ENCODE assay signal across 28 cellular contexts in genomic region chr17:13158511-13159240, GRCh38.
"Had no signal": no experiment of that assay in that cellular context is flagged by ENCODE, and none has a peak within 500 bp of the region (broad histone marks: within the 10 kb centered on the region; RNA-seq: fewer than 3 reads in every experiment).

No MANE protein-coding gene starts in this region.

- H3K27me3 Mint-ChIP-seq: activated B cell treated with CpG ODN at 0.5 μM for 24 hours; activated CD4-positive, alpha-beta T cell treated with anti-CD3 and anti-CD28 coated beads, Interleukin-2, amount 10 ng/mL, durations not matched to agents 24 days and 14 days; activated CD8-positive, alpha-beta memory T cell treated with anti-CD3 and anti-CD28 coated beads, Interleukin-2, amount 10 ng/mL, durations not matched to agents 7 days and 5 days; activated naive CD4-positive, alpha-beta T cell treated with anti-CD3 and anti-CD28 coated beads, Interleukin-2, amount 50 U/mL, for 24 hours; activated T-cell treated with anti-CD3 and anti-CD28 coated beads, Interleukin-2, amount 50 U/mL, for 24 hours; brain; T-cell had no signal

- H3K9me3 ChIP-seq: ascending aorta had no signal

- H3K4me3 ChIP-seq: ascending aorta, cardiac muscle cell had no signal

- FAIRE-seq: TTC549 had no signal

- H3K4me1 ChIP-seq: ascending aorta had no signal

- H3K4me1 Mint-ChIP-seq: activated B cell treated with CpG ODN at 0.5 μM for 24 hours; activated CD4-positive, alpha-beta T cell treated with anti-CD3 and anti-CD28 coated beads, Interleukin-2, amount 10 ng/mL, durations not matched to agents 24 days and 14 days; activated CD8-positive, alpha-beta memory T cell treated with anti-CD3 and anti-CD28 coated beads, Interleukin-2, amount 10 ng/mL, durations not matched to agents 7 days and 5 days; activated naive CD4-positive, alpha-beta T cell treated with anti-CD3 and anti-CD28 coated beads, Interleukin-2, amount 50 U/mL, for 24 hours; brain; T-cell had no signal

- H3K27ac Mint-ChIP-seq: activated B cell treated with CpG ODN at 0.5 μM for 24 hours; activated CD4-positive, alpha-beta T cell treated with anti-CD3 and anti-CD28 coated beads, Interleukin-2, amount 10 ng/mL, durations not matched to agents 24 days and 14 days; activated CD8-positive, alpha-beta memory T cell treated with anti-CD3 and anti-CD28 coated beads, Interleukin-2, amount 10 ng/mL, durations not matched to agents 7 days and 5 days; activated naive CD4-positive, alpha-beta T cell treated with anti-CD3 and anti-CD28 coated beads, Interleukin-2, amount 50 U/mL, for 24 hours; activated T-cell treated with anti-CD3 and anti-CD28 coated beads, Interleukin-2, amount 50 U/mL, for 24 hours; activated T-helper 1 cell treated with anti-CD3 and anti-CD28 coated beads, Interleukin-12 subunit alpha, Interleukin-12 subunit beta, Interleukin-2, Interleukin-4 antibody, amounts not matched to agents 30 ng/mL and 10 ng/mL and 1 ng/mL, durations not matched to agents 14 hours and 24 hours and 36 hours; brain; T-cell had no signal

- H3K36me3 Mint-ChIP-seq: activated CD8-positive, alpha-beta memory T cell treated with anti-CD3 and anti-CD28 coated beads, Interleukin-2, amount 10 ng/mL, durations not matched to agents 7 days and 5 days; activated naive CD4-positive, alpha-beta T cell treated with anti-CD3 and anti-CD28 coated beads, Interleukin-2, amount 50 U/mL, for 24 hours; brain; T-cell had no signal

- H3K36me3 ChIP-seq: ascending aorta, cardiac muscle cell had no signal

- ATAC-seq: activated CD8-positive, alpha-beta memory T cell treated with anti-CD3 and anti-CD28 coated beads, Interleukin-2, amount 10 ng/mL, durations not matched to agents 7 days and 5 days; T-cell had no signal

- H3K9me3 Mint-ChIP-seq: activated B cell treated with CpG ODN at 0.5 μM for 24 hours; activated CD4-positive, alpha-beta T cell treated with anti-CD3 and anti-CD28 coated beads, Interleukin-2, amount 10 ng/mL, durations not matched to agents 24 days and 14 days; activated naive CD4-positive, alpha-beta T cell treated with anti-CD3 and anti-CD28 coated beads, Interleukin-2, amount 50 U/mL, for 24 hours; activated T-cell treated with anti-CD3 and anti-CD28 coated beads, Interleukin-2, amount 50 U/mL, for 24 hours; activated T-helper 1 cell treated with anti-CD3 and anti-CD28 coated beads, Interleukin-12 subunit alpha, Interleukin-12 subunit beta, Interleukin-2, Interleukin-4 antibody, amounts not matched to agents 30 ng/mL and 10 ng/mL and 1 ng/mL, durations not matched to agents 14 hours and 24 hours and 36 hours had no signal

- H3K4me3 Mint-ChIP-seq: activated B cell treated with CpG ODN at 0.5 μM for 24 hours; activated CD4-positive, alpha-beta T cell treated with anti-CD3 and anti-CD28 coated beads, Interleukin-2, amount 10 ng/mL, durations not matched to agents 24 days and 14 days; activated CD8-positive, alpha-beta memory T cell treated with anti-CD3 and anti-CD28 coated beads, Interleukin-2, amount 10 ng/mL, durations not matched to agents 7 days and 5 days; activated naive CD4-positive, alpha-beta T cell treated with anti-CD3 and anti-CD28 coated beads, Interleukin-2, amount 50 U/mL, for 24 hours; activated T-cell treated with anti-CD3 and anti-CD28 coated beads, Interleukin-2, amount 50 U/mL, for 24 hours; activated T-helper 1 cell treated with anti-CD3 and anti-CD28 coated beads, Interleukin-12 subunit alpha, Interleukin-12 subunit beta, Interleukin-2, Interleukin-4 antibody, amounts not matched to agents 30 ng/mL and 10 ng/mL and 1 ng/mL, durations not matched to agents 14 hours and 24 hours and 36 hours; brain; T-cell had no signal

- H3K27me3 ChIP-seq: ascending aorta, cardiac muscle cell had no signal

- DNase-seq: activated B cell treated with CpG ODN at 0.5 μM for 24 hours; activated CD4-positive, alpha-beta T cell treated with anti-CD3 and anti-CD28 coated beads for 1 hour; activated CD4-positive, alpha-beta T cell treated with anti-CD3 and anti-CD28 coated beads, Interleukin-2, amount 10 ng/mL, durations not matched to agents 24 days and 14 days; activated CD4-positive, alpha-beta T cell treated with anti-CD3 and anti-CD28 coated beads, Interleukin-2, amount 50 U/mL, for 48 hours; activated CD8-positive, alpha-beta memory T cell treated with anti-CD3 and anti-CD28 coated beads, Interleukin-2, amount 10 ng/mL, durations not matched to agents 7 days and 5 days; activated effector memory CD4-positive, alpha-beta T cell treated with Interleukin-2 at 50 U/mL for 16 hours; activated naive CD4-positive, alpha-beta T cell; activated T-cell treated with anti-CD3 and anti-CD28 coated beads, Interleukin-2, amount 50 U/mL, for 24 hours; amniotic stem cell; NCI-H1092; NCI-H1417 treated with DMSO at 0.1 percent for 48 hours; NCI-H1694; NCI-H2029; NCI-H2107; NCI-H2171 treated with DMSO at 0.1 percent for 48 hours; NCI-H226; NCI-H526 treated with DMSO at 0.1 percent for 48 hours; NCI-H82; SIG-M5; T-cell; T-helper 2 cell; T1000 had no signal

- H3K27ac ChIP-seq: ascending aorta, cardiac muscle cell had no signal
